In the genomic region with DNA sequence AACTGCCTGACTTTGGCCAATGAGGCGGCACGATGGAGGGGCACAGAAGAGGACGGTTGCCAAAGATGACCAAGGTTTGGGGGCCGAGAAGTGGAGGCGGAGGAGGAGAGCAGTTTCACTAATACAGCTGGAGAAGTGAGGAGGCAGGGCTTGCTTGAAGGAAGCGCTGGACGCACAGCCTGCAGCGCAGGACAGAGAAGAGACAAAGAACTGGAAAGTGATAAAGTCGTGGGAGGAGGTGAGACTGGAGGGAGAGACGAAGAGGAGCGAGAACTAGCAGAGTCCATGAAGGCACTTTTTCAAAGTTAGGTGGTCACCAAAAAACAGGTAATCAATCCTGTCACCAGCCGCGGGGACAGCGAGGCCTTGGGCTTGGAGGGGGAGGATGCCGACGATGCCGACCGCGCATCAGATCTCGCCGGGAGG, we compare ENCODE assay signal across 8 cellular contexts. TPM values are rescaled to one million over a fixed set of nuclear protein-coding genes. Genes with fewer than 3 reads are reported as not detected.
DNase-seq lines count a peak whose midpoint lies in the region; ATAC-seq, FAIRE-seq and TF ChIP-seq lines count a peak whose summit lies in the region.

No MANE protein-coding gene starts in this region.

- peak overlapping the region; percentile 93 for H3K4me2 ChIP-seq in parathyroid adenoma (ENCODE audit: low read length)

- no peak overlapping the region for H3K27ac ChIP-seq in parathyroid adenoma

- no peaks in the 10 kb centered on the region for H3K36me3 ChIP-seq in parathyroid adenoma (ENCODE audit: control insufficient read depth, insufficient read depth, low read length)

- no peak for TF ChIP-seq POLR2A in GM12891 (IDR thresholded peaks at IDR 0.05; ENCODE audit: low read depth, low read length)

- TF ChIP-seq CTCF in HFFc6 (IDR thresholded peaks at IDR 0.05) (no peak), fibroblast of villous mesenchyme (IDR thresholded peaks at IDR 0.05; ENCODE audit: insufficient read depth, low read depth, low read length) (no peak), parathyroid adenoma (IDR thresholded peaks at IDR 0.05) (no peak)

- H3K27me3 ChIP-seq in parathyroid adenoma (ENCODE audit: control insufficient read depth, insufficient read depth, low read length) = no peaks in the 10 kb centered on the region

- H3K27ac Mint-ChIP-seq in HFFc6 = no peak overlapping the region
- peak overlapping the region; percentile 58 to 63 for H3K27ac Mint-ChIP-seq in T-cell

- H3K36me3 Mint-ChIP-seq in HFFc6 (ENCODE audit: low read depth) (peaks cover 18% of the 10 kb centered on the region), T-cell (peaks cover 33% of the 10 kb centered on the region)

- peaks cover 7% of the 10 kb centered on the region for H3K27me3 Mint-ChIP-seq in HFFc6 (ENCODE audit: insufficient read depth)
- H3K27me3 Mint-ChIP-seq in T-cell = no peaks in the 10 kb centered on the region

- H3K4me1 ChIP-seq in parathyroid adenoma = no peaks in the 10 kb centered on the region

- POLR2A ChIA-PET in T-cell (lab: Charles Lee) = no interaction called here

- no peaks in the 10 kb centered on the region for H3K9me3 Mint-ChIP-seq in HFFc6
- no peaks in the 10 kb centered on the region for H3K9me3 Mint-ChIP-seq in T-cell

- peak; percentile 31 for FAIRE-seq in GM12891 (lab: Jason Lieb, UNC)

- CTCF ChIA-PET in T-cell (lab: Charles Lee) = interaction anchor here in 1 of 2 donors (1.5 kb wide), 1 partner anchor 42 kb away, joined by 5 read pairs; no protein-coding TSS in a partner anchor

- ATAC-seq in T-cell (replicated peaks in 1 of 4) (no peak), HG03108 (IDR thresholded peaks at IDR 0.05; ENCODE audit: unreplicated experiment) (no peak)

- H3K9ac ChIP-seq in parathyroid adenoma = no peak overlapping the region

- peak overlapping the region; percentile 88 for H3K4me3 Mint-ChIP-seq in HFFc6
- H3K4me3 Mint-ChIP-seq in T-cell = peak overlapping the region; percentile 99

- DNase-seq in GM12891 (ENCODE audit: insufficient read length, low spot score) (no peak), HFFc6 (no peak), T-cell (peak in 2 of 34 experiments; percentile 7 to 35), fibroblast of villous mesenchyme (ENCODE audit: low read depth) (peak; percentile 30), posterior vena cava (ENCODE audit: low spot score) (no peak), DMS153 (lab: John Stamatoyannopoulos, UW) (no peak)

- no peaks in the 10 kb centered on the region for H3K9me3 ChIP-seq in parathyroid adenoma (ENCODE audit: control insufficient read depth, low read length)

- peak overlapping the region; percentile 90 for H2AFZ ChIP-seq in parathyroid adenoma

- intact Hi-C loops in posterior vena cava (cut with DNase I) = no loop called here

- H3K4me3 ChIP-seq in fibroblast of villous mesenchyme (ENCODE audit: low read depth, low read length) = peak overlapping the region; percentile 95
- H3K4me3 ChIP-seq in parathyroid adenoma (ENCODE audit: low read depth, low read length) = peak overlapping the region; percentile 80

- no peaks in the 10 kb centered on the region for H3K79me2 ChIP-seq in parathyroid adenoma

- H3K4me1 Mint-ChIP-seq in HFFc6 (ENCODE audit: low read depth) (peaks cover 19% of the 10 kb centered on the region), T-cell (peaks cover 31 to 50% (median 40%) of the 10 kb centered on the region in 3 donors)

TF ChIP-seq in GM12891, 5 proteins besides CTCF, POLR2A, EP300 and RAD21:
- TF ChIP-seq POU2F2 (IDR thresholded peaks at IDR 0.05; ENCODE audit: low read depth, low read length) = no peak
- TF ChIP-seq TAF1 (IDR thresholded peaks at IDR 0.05; ENCODE audit: low read depth, low read length) = no peak
- no peak for TF ChIP-seq POLR2AphosphoS5 (IDR thresholded peaks at IDR 0.05; ENCODE audit: low read depth, low read length)
- TF ChIP-seq SPI1 (IDR thresholded peaks at IDR 0.05; ENCODE audit: low read depth, low read length) = no peak
- no peak for TF ChIP-seq PAX5 (IDR thresholded peaks at IDR 0.05; ENCODE audit: insufficient read depth, low read length, severe bottlenecking)

RNA-seq across cellular contexts. Expression of gene PACC1, which starts 0.8 kb away (rescaled TPM):
- 8.0 TPM for polyA plus RNA-seq in GM12891 (2012; ENCODE audit: low read depth, missing spikeins)
- 1 to 10 TPM; 6.9 to 7.6 (median 7.4) TPM for total RNA-seq in HFFc6 (2021; fragmentation: NEBNext Ultra II Directional; extraction: Animal tissue kit (Norgen Biotek cat#: 25700))
- total RNA-seq in T-cell (10 to 100 TPM in 3 of 5 donors, 1 to 10 TPM in 2; 5.5 to 16.4 (median 11.1) TPM), fibroblast of villous mesenchyme (8.1 and 11.2 TPM in 2 replicates), posterior vena cava (1 to 10 TPM; 5.2 to 6.7 TPM)

RNA-seq across cellular contexts. Expression of gene NENF, which starts 18.8 kb away (rescaled TPM):
- polyA plus RNA-seq in GM12891 (2012; ENCODE audit: low read depth, missing spikeins) = 46.5 TPM
- total RNA-seq in HFFc6 (2021; fragmentation: NEBNext Ultra II Directional; extraction: Animal tissue kit (Norgen Biotek cat#: 25700)) = 10 to 100 TPM; 43.7 to 47.7 (median 46.3) TPM
- total RNA-seq in T-cell (10 to 100 TPM; 17.4 to 29.3 (median 25.9) TPM), fibroblast of villous mesenchyme (26.8 and 36.7 TPM in 2 replicates), posterior vena cava (100 to 1,000 TPM in 1 of 2 donors, 10 to 100 TPM in 1; 95.2 to 100 TPM)
